21 cellular contexts compared by ENCODE assay signal in the genomic region with DNA sequence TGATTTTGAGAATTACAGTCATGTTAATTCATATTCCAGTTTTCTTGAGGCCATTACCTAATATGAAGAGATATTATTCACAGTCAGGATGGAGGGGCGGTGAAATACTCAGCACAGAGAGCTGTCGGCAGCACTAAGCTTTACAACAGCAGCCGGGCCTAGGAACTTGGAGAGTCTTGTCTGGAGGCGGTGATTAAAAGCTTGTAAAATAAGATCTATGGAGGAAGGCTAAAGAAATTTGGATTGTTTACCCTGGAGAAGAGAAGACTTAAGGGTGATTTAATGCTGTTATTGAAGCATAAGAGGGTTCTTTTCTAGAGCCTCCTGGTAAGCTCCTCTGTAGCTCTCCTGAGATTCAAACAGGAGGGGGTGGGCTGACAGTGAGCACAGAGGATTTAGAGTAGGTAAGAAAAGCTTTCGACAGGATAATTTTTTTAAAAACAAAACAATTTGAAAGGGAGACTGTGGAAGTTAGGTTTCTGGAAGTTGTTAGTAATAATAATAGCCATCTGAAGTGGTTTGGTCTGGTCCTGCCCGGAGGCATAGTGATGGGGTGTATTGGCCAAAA.
A peak's percentile ranks its signal among the peaks of the same experiment; 100 is the strongest.
DNase-seq lines count a peak whose midpoint lies in the region; ATAC-seq, FAIRE-seq and TF ChIP-seq lines count a peak whose summit lies in the region.
"Had no signal": no experiment of that assay in that cellular context is flagged by ENCODE, and none has a peak within 500 bp of the region (broad histone marks: within the 10 kb centered on the region; RNA-seq: fewer than 3 reads in every experiment).

No MANE protein-coding gene starts in this region.

- H4K20me1 ChIP-seq in hepatocyte (ENCODE audit: insufficient read depth, poor library complexity, severe bottlenecking), result no peaks in the 10 kb centered on the region

- peak; percentile 6 for FAIRE-seq in D721Med (lab: Jason Lieb, UNC)

- peak overlapping the region; percentile 31 for H3K27ac ChIP-seq in hepatocyte
- H3K27ac ChIP-seq: 22Rv1, KMS-11, SK-N-MC had no signal

- DNase-seq in D721Med (ENCODE audit: insufficient read length, low spot score) (no peak), NCI-H524 (lab: John Stamatoyannopoulos, UW) (peak; percentile 35 to 73), hepatocyte (ENCODE audit: low spot score) (no peak), nephron progenitor cell (peak; percentile 16), glomerular visceral epithelial cell (ENCODE audit: extremely low spot score) (no peak), NCI-H2227 (lab: John Stamatoyannopoulos, UW; ENCODE audit: unreplicated experiment) (no peak)
- DNase-seq: DMS 273 treated with DMSO at 0.1 percent for 48 hours, DND-41, H9, MV-4-11, NCI-H1694 treated with DMSO at 0.1 percent for 48 hours, NCI-H2107, NCI-H345, NCI-H69, SHP77 had no signal

- WGBS in hepatocyte (ENCODE audit: low lambda C conversion rate, missing lambda C conversion rate), result 39% methylated on average over 6 of the region's 6 CpGs

- no peak overlapping the region for H3K4me3 ChIP-seq in hepatocyte
- H3K4me3 ChIP-seq: SK-N-MC had no signal

- H3K36me3 Mint-ChIP-seq in nephron progenitor cell (ENCODE audit: low read depth), result no peaks in the 10 kb centered on the region
- H3K36me3 Mint-ChIP-seq: CD14-positive monocyte had no signal

- peaks cover 8% of the 10 kb centered on the region for H3K4me1 ChIP-seq in hepatocyte (ENCODE audit: insufficient read depth)

- H3K27me3 ChIP-seq in hepatocyte, result no peaks in the 10 kb centered on the region

- no peak overlapping the region for H3K4me3 Mint-ChIP-seq in nephron progenitor cell
- H3K4me3 Mint-ChIP-seq: CD14-positive monocyte, H9 had no signal

- H3K9me3 ChIP-seq in hepatocyte (ENCODE audit: low read depth), result no peaks in the 10 kb centered on the region

- no peaks in the 10 kb centered on the region for H3K9me3 Mint-ChIP-seq in nephron progenitor cell
- H3K9me3 Mint-ChIP-seq: CD14-positive monocyte, H9 had no signal

- no peaks in the 10 kb centered on the region for H3K27me3 Mint-ChIP-seq in nephron progenitor cell (ENCODE audit: low read depth, poor library complexity)

- peaks cover 28% of the 10 kb centered on the region for H3K4me1 Mint-ChIP-seq in nephron progenitor cell
- H3K4me1 Mint-ChIP-seq: CD14-positive monocyte had no signal

- H3K27ac Mint-ChIP-seq in nephron progenitor cell, result peak overlapping the region; percentile 81
- H3K27ac Mint-ChIP-seq: CD14-positive monocyte had no signal

- H3K36me3 ChIP-seq in hepatocyte (replicated peaks; ENCODE audit: insufficient read depth, low read depth), result no peaks in the 10 kb centered on the region

- H3K79me2 ChIP-seq in hepatocyte, result no peaks in the 10 kb centered on the region

- H3K4me2 ChIP-seq in hepatocyte, result no peak overlapping the region
- H3K4me2 ChIP-seq: KMS-11 had no signal

- H2AFZ ChIP-seq in hepatocyte, result no peak overlapping the region

- ATAC-seq in HG02938 (IDR thresholded peaks at IDR 0.05; ENCODE audit: unreplicated experiment), result no peak
- no peak for ATAC-seq in GM18907 (IDR thresholded peaks at IDR 0.05; ENCODE audit: unreplicated experiment)

- TF ChIP-seq CTCF in D721Med (IDR thresholded peaks at IDR 0.05; ENCODE audit: insufficient read depth, missing control alignments) (no peak), hepatocyte (IDR thresholded peaks at IDR 0.05; ENCODE audit: poor library complexity) (no peak), nephron progenitor cell (IDR thresholded peaks at IDR 0.05) (no peak)

- no peaks in the 10 kb centered on the region for H3K9me2 ChIP-seq in hepatocyte (replicated peaks; ENCODE audit: insufficient read depth)

Comparison
In these comparisons a context has a peak if more than half of its experiments do, and no peak if none do; other contexts are left out.
1. DNase-seq: peak in NCI-H524 (2 of 2) and nephron progenitor cell (single experiment); none in D721Med (single experiment), hepatocyte (single experiment), glomerular visceral epithelial cell (single experiment) and NCI-H2227 (single experiment).